Comparison of ENCODE assay signal across 8 cellular contexts in genomic region chr7:74173491-74173865, GRCh38. TPM values are rescaled to one million over a fixed set of nuclear protein-coding genes. Genes with fewer than 3 reads are reported as not detected.
DNase-seq lines count a peak whose midpoint lies in the region; ATAC-seq and TF ChIP-seq lines count a peak whose summit lies in the region.

No MANE protein-coding gene starts in this region.

- H3K9me2 ChIP-seq in DOHH2 (replicated peaks; ENCODE audit: control insufficient read depth, low read length), result no peaks in the 10 kb centered on the region

- H3K4me2 ChIP-seq in DOHH2 (ENCODE audit: low read length), result peak overlapping the region; percentile 92

- H3K4me1 ChIP-seq in DOHH2 (ENCODE audit: control insufficient read depth, low read length) (peaks cover 44% of the 10 kb centered on the region), HUES64 (ENCODE audit: insufficient read depth, low read length) (peaks cover 21% of the 10 kb centered on the region; the same call in 1 of the 2 replicates), breast epithelium (peaks cover 0 to 6% of the 10 kb centered on the region in 2 donors), muscle layer of colon (ENCODE audit: insufficient read depth, low read length) (peaks cover 33% of the 10 kb centered on the region)

- 6% methylated on average over 10 of the region's 11 CpGs for WGBS in HUES64

- no peak for TF ChIP-seq CTCF in DOHH2 (IDR thresholded peaks at IDR 0.05; ENCODE audit: low read depth, low read length, poor library complexity, severe bottlenecking)
- no peak for TF ChIP-seq CTCF in breast epithelium (IDR thresholded peaks at IDR 0.05)

- intact Hi-C loops in breast epithelium (cut with DNase I; ENCODE audit: low total_unique reads), result loop anchor here (10.0 kb wide), 1 partner anchor 109 kb away; no protein-coding TSS in a partner anchor

- H3K9ac ChIP-seq in HUES64 (ENCODE audit: low read depth, low read length) (peak overlapping the region; percentile 98), muscle layer of colon (ENCODE audit: low read length) (peak overlapping the region; percentile 89)

- H3K27ac ChIP-seq in DOHH2 (ENCODE audit: low read depth, low read length), result peak overlapping the region; percentile 66
- H3K27ac ChIP-seq in HUES64 (ENCODE audit: low read depth, low read length), result peak overlapping the region; percentile 90
- peak overlapping the region; percentile 99 to 100 for H3K27ac ChIP-seq in breast epithelium
- H3K27ac ChIP-seq in muscle layer of colon (ENCODE audit: low read depth, low read length), result peak overlapping the region; percentile 94

- H3K36me3 ChIP-seq in DOHH2 (ENCODE audit: control insufficient read depth, low read length), result peaks cover 43% of the 10 kb centered on the region
- H3K36me3 ChIP-seq in HUES64 (ENCODE audit: insufficient read depth, low read length), result peaks cover 16% of the 10 kb centered on the region
- H3K36me3 ChIP-seq in breast epithelium, result no peaks in the 10 kb centered on the region
- H3K36me3 ChIP-seq in muscle layer of colon (ENCODE audit: insufficient read depth, low read length), result no peaks in the 10 kb centered on the region

- H3K79me2 ChIP-seq in DOHH2 (ENCODE audit: control insufficient read depth, low read length), result peaks cover 60% of the 10 kb centered on the region

- peaks cover 5% of the 10 kb centered on the region for H3F3A ChIP-seq in DOHH2 (ENCODE audit: control insufficient read depth, insufficient read depth)

- no peak for ATAC-seq in GM18867 (IDR thresholded peaks at IDR 0.05; ENCODE audit: unreplicated experiment)

- DNase-seq in breast epithelium (ENCODE audit: low spot score in 2 of 2) (no peak), NCI-H2107 (lab: John Stamatoyannopoulos, UW) (no peak), SK-N-DZ (ENCODE audit: low spot score) (no peak), ureter (ENCODE audit: low spot score) (no peak)

- H3K4me3 ChIP-seq in DOHH2 (ENCODE audit: low read length), result peak overlapping the region; percentile 89
- H3K4me3 ChIP-seq in HUES64 (ENCODE audit: low read length), result peak overlapping the region; percentile 80
- peak overlapping the region; percentile 94 to 98 (median 97) for H3K4me3 ChIP-seq in breast epithelium
- H3K4me3 ChIP-seq in muscle layer of colon (ENCODE audit: low read depth in 1 of 2, low read length in 2 of 2), result peak overlapping the region; percentile 79 to 89

- no peak for TF ChIP-seq POLR2A in breast epithelium (IDR thresholded peaks at IDR 0.05)

- H3K27me3 ChIP-seq in DOHH2 (ENCODE audit: control insufficient read depth, low read length) (no peaks in the 10 kb centered on the region), HUES64 (ENCODE audit: insufficient read depth, low read length) (no peaks in the 10 kb centered on the region), breast epithelium (no peaks in the 10 kb centered on the region), muscle layer of colon (ENCODE audit: control insufficient read depth in 1 of 2, insufficient read depth in 2 of 2, low read length in 2 of 2) (no peaks in the 10 kb centered on the region)

- H3K9me3 ChIP-seq in DOHH2 (ENCODE audit: control insufficient read depth, insufficient read depth, low read length), result no peaks in the 10 kb centered on the region
- no peaks in the 10 kb centered on the region for H3K9me3 ChIP-seq in HUES64 (ENCODE audit: insufficient read depth, low read depth, low read length)
- no peaks in the 10 kb centered on the region for H3K9me3 ChIP-seq in breast epithelium
- H3K9me3 ChIP-seq in muscle layer of colon (ENCODE audit: low read length), result no peaks in the 10 kb centered on the region

- H4K20me1 ChIP-seq in DOHH2 (ENCODE audit: control insufficient read depth, insufficient read depth, low read depth, low read length), result peaks cover 36% of the 10 kb centered on the region

RNA-seq across cellular contexts. Expression of gene EIF4H, which starts 0.7 kb away (rescaled TPM):
- polyA plus RNA-seq in HUES64 (2013, experiment 1 of 2), result 255 TPM
- polyA plus RNA-seq in HUES64 (2013, experiment 2 of 2), result 271 TPM
- total RNA-seq in breast epithelium (100 to 1,000 TPM; 199 to 256 (median 238) TPM), ureter (237 TPM)
- 247 and 268 TPM in 2 replicates for polyA plus RNA-seq in SK-N-DZ (2014; cell fraction: cytosol; rRNA removed)
- polyA plus RNA-seq in SK-N-DZ (2014; cell fraction: nucleus; rRNA removed), result 125 and 132 TPM in 2 replicates

RNA-seq across cellular contexts. Expression of gene LAT2, which starts 36.3 kb away (rescaled TPM):
- polyA plus RNA-seq in HUES64 (2013, experiment 1 of 2), result 0.40 TPM
- polyA plus RNA-seq in HUES64 (2013, experiment 2 of 2), result not detected
- total RNA-seq in breast epithelium (1 to 10 TPM; 6.9 to 9.4 (median 7.7) TPM), ureter (4.7 TPM)
- 0.22 and 3.7 TPM in 2 replicates for polyA plus RNA-seq in SK-N-DZ (2014; cell fraction: cytosol; rRNA removed)
- polyA plus RNA-seq in SK-N-DZ (2014; cell fraction: nucleus; rRNA removed), result 1.9 and 2.2 TPM in 2 replicates
